ENCODE assay signal across 8 cellular contexts in genomic region chr1:214552174-214552608, GRCh38. TPM values are rescaled to one million over a fixed set of nuclear protein-coding genes. Genes with fewer than 3 reads are reported as not detected.
A peak's percentile ranks its signal among the peaks of the same experiment; 100 is the strongest.
DNase-seq lines count a peak whose midpoint lies in the region; ATAC-seq and TF ChIP-seq lines count a peak whose summit lies in the region.

No MANE protein-coding gene starts in this region.

- H2AFZ ChIP-seq in KMS-11 (ENCODE audit: low read depth): peak overlapping the region; percentile 98

- H3K36me3 ChIP-seq in KMS-11 (ENCODE audit: insufficient read depth): no peaks in the 10 kb centered on the region

- peaks cover 9% of the 10 kb centered on the region for H3K36me3 Mint-ChIP-seq in MCF 10A (ENCODE audit: insufficient read depth, unreplicated experiment)

- H4K20me1 ChIP-seq in KMS-11 (ENCODE audit: insufficient read depth): no peaks in the 10 kb centered on the region

- no peak for ATAC-seq in HG03095 (IDR thresholded peaks at IDR 0.05; ENCODE audit: unreplicated experiment)

- peaks cover 5% of the 10 kb centered on the region for H3K4me1 ChIP-seq in KMS-11 (ENCODE audit: low read depth, poor library complexity, severe bottlenecking)

- peak overlapping the region; percentile 89 for H3K4me3 Mint-ChIP-seq in MCF 10A (ENCODE audit: unreplicated experiment)

- no peaks in the 10 kb centered on the region for H3K9me3 Mint-ChIP-seq in MCF 10A (ENCODE audit: unreplicated experiment)

- H3K79me2 ChIP-seq in KMS-11 (ENCODE audit: insufficient read depth, low read depth): no peaks in the 10 kb centered on the region

- H3K4me2 ChIP-seq in KMS-11: peak overlapping the region; percentile 82

- intact Hi-C loops in MCF 10A (cut with micrococcal nuclease): no loop called here

- no peak for TF ChIP-seq CTCF in KMS-11 (conservative IDR thresholded peaks at IDR 0.05; ENCODE audit: low read depth, low read length)
- TF ChIP-seq CTCF in MCF 10A (IDR thresholded peaks at IDR 0.05; ENCODE audit: unreplicated experiment): no peak

- BruUV-seq in MCF 10A (replicated peaks; lab: Mats Ljungman, UMichigan): TSS peak; percentile 64

- H3K27ac Mint-ChIP-seq in MCF 10A (ENCODE audit: low read depth, unreplicated experiment): peak overlapping the region; percentile 90

- peak overlapping the region; percentile 60 for H3K9ac ChIP-seq in KMS-11

- H3K27me3 Mint-ChIP-seq in MCF 10A (ENCODE audit: insufficient read depth, unreplicated experiment): no peaks in the 10 kb centered on the region

- H3K4me1 Mint-ChIP-seq in MCF 10A (ENCODE audit: insufficient read depth, unreplicated experiment): peaks cover 33% of the 10 kb centered on the region

- DNase-seq in EL: peak; percentile 88
- DNase-seq in MCF 10A (ENCODE audit: unreplicated experiment): peak; percentile 91
- peak; percentile 48 for DNase-seq in iris pigment epithelial cell (ENCODE audit: low read depth)
- peak; percentile 62 for DNase-seq in stromal cell of bone marrow (ENCODE audit: low read depth)
- no peak for DNase-seq in inferior parietal cortex (ENCODE audit: extremely low spot score)
- DNase-seq in NCI-H1105 (lab: John Stamatoyannopoulos, UW): no peak

- no peaks in the 10 kb centered on the region for H3K27me3 ChIP-seq in KMS-11 (ENCODE audit: insufficient read depth, low read depth)

- POLR2A ChIA-PET in MCF 10A (lab: Yijun Ruan, JAX): interaction anchor here (0.7 to 31.1 kb wide), 30 partner anchors 9 to 1016 kb away, joined by 3 to 2189 read pairs (median 10); partner anchors contain the start of genes CENPF and KCTD3

- CTCF ChIA-PET in MCF 10A (lab: Yijun Ruan, JAX): interaction anchor here (0.6 to 12.4 kb wide), 25 partner anchors 8 to 548 kb away, joined by 3 to 298 read pairs (median 5); no protein-coding TSS in a partner anchor

- no peak overlapping the region for H3K27ac ChIP-seq in KMS-11

- peak overlapping the region; percentile 85 for H3K4me3 ChIP-seq in KMS-11 (IDR thresholded peaks at IDR 0.05; ENCODE audit: insufficient read depth, low read depth, low read length)

RNA-seq across cellular contexts. Expression of gene PTPN14, which starts 0.8 kb away (rescaled TPM):
- 240 and 243 TPM in 2 replicates for total RNA-seq in MCF 10A (2022)

RNA-seq across cellular contexts. Expression of gene CENPF, which starts 50.8 kb away (rescaled TPM):
- total RNA-seq in MCF 10A (2022): 88.8 and 135 TPM in 2 replicates

Comparison
In these comparisons a context has a peak if more than half of its experiments do, and no peak if none do; other contexts are left out.
1. DNase-seq: peak in EL (single experiment), MCF 10A (single experiment), iris pigment epithelial cell (single experiment) and stromal cell of bone marrow (single experiment); none in inferior parietal cortex (single experiment) and NCI-H1105 (single experiment).